Comparison of ENCODE assay signal across 31 cellular contexts in the genomic region with DNA sequence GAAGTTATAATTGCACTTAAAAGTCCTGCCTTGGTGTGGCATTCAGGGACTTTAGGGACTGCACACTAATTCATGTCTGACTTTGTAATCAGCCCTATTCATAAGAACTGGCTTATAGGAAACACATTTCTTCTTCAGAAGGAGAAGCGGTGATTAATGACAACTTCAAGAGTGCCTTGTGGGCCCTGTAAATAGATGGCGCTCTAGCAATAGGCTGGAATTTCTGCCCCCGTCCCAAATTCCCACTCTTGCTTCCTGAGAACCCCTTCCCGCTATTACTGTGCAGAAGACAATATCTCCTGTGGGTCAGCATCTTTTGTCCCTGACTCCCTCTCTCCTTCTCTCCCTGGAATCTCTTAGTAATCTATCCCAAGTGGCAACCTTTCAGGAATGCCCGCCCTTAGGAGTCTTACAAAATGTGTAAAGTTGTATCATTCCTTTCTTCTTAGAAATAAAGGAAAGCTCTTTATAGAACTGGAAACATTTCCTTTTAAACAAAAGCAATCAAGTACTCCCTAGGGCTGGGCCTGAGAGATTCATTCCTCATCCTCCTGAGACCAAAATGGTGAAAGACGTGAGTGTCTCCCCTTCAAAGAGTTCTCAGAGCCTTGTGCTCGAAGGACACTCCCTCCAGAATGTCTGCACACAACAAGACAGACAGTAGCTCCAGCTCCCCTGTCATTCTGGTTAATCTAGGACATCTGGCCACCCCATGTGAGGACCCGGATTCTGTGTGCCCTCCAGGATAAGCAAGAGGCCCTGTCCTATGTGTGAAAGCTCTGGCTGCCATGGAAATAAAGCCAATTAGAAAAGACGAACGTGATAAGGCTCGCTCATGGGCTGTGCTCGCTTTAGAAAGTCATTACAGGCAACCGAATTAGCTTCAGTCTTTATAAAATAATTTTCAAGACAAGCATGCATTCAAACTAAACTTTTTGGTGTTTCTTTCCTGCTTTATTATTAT.
DNase-seq lines count a peak whose midpoint lies in the region; ATAC-seq, FAIRE-seq and TF ChIP-seq lines count a peak whose summit lies in the region.
"Had no signal": no experiment of that assay in that cellular context is flagged by ENCODE, and none has a peak within 500 bp of the region (broad histone marks: within the 10 kb centered on the region; RNA-seq: fewer than 3 reads in every experiment).

No MANE protein-coding gene starts in this region.

- DNase-seq in HCT116 (ENCODE audit: low read depth, low spot score) (no peak), SK-MEL-5 (ENCODE audit: low read depth, low spot score) (peak; percentile 37), fibroblast of peridontal ligament (ENCODE audit: extremely low read depth) (peak; percentile 66), retina (peak; percentile 17), nucleus accumbens (lab: John Stamatoyannopoulos, UW) (no peak), HepG2 (ENCODE audit: low spot score) (no peak), NOMO-1 treated with dmso at 0.1 percent for 144 hours (lab: John Stamatoyannopoulos, UW; ENCODE audit: unreplicated experiment) (no peak)
- DNase-seq: activated CD8-positive, alpha-beta memory T cell treated with anti-CD3 and anti-CD28 coated beads, Interleukin-2, amount 50 U/mL, for 48 hours; activated CD8-positive, alpha-beta T cell treated with anti-CD3 and anti-CD28 coated beads for 36 hours; activated naive CD4-positive, alpha-beta T cell treated with Interleukin-2 at 50 U/mL for 16 hours; central memory CD4-positive, alpha-beta T cell; DMS79; GF-D8; Kasumi-1; kidney glomerular epithelial cell; lower lobe of right lung; mucosa of descending colon; NCI-H1694; NCI-H510A; PC-3; stimulated activated naive CD4-positive, alpha-beta T cell; upper lobe of right lung had no signal

- no peaks in the 10 kb centered on the region for H3K27me3 ChIP-seq in HCT116 (ENCODE audit: insufficient read depth, low read length)
- H3K27me3 ChIP-seq in HepG2 (ENCODE audit: control insufficient read depth in 1 of 2, insufficient read depth in 2 of 2, low read length in 2 of 2) = no peaks in the 10 kb centered on the region
- H3K27me3 ChIP-seq: suprapubic skin, upper lobe of right lung had no signal

- WGBS in HepG2 (ENCODE audit: low lambda C conversion rate) = 14% methylated on average over 12 of the region's 13 CpGs

- no peaks in the 10 kb centered on the region for H3K9me2 ChIP-seq in HCT116 (ENCODE audit: insufficient read depth)

- no peak for TF ChIP-seq EP300 in HepG2 (IDR thresholded peaks at IDR 0.05; ENCODE audit: low read depth in 2 of 2, low read length in 2 of 2)
- TF ChIP-seq EP300 in HepG2 (CRISPR knock-in tag; IDR thresholded peaks at IDR 0.05; ENCODE audit: borderline replicate concordance) = no peak

- H3K4me2 ChIP-seq in HCT116 (ENCODE audit: low read length) (no peak overlapping the region), HepG2 (ENCODE audit: low read depth, low read length) (no peak overlapping the region)

- no peak overlapping the region for H2AFZ ChIP-seq in HCT116 (ENCODE audit: low read depth, low read length, poor library complexity, severe bottlenecking)
- no peak overlapping the region for H2AFZ ChIP-seq in HepG2 (ENCODE audit: low read length)
- H2AFZ ChIP-seq: parathyroid adenoma had no signal

- in situ Hi-C loops in SK-MEL-5 (cut with HindIII; ENCODE audit: low pct_unique_long_range_greater_than_20kb, low sequenced_read_pairs) = no loop called here
- in situ Hi-C loops in HepG2 (cut with HindIII; ENCODE audit: extremely low pct_ligation_motif_present, low pct_unique_long_range_greater_than_20kb) = no loop called here

- no peak for FAIRE-seq in HepG2 (lab: Jason Lieb, UNC)
- FAIRE-seq: frontal cortex had no signal

- peak; percentile 16; the same call in 1 of the 2 replicates for TF ChIP-seq RAD21 in HCT116 (IDR thresholded peaks at IDR 0.05; ENCODE audit: low read depth)
- TF ChIP-seq RAD21 in HepG2 (CRISPR knock-in tag; IDR thresholded peaks at IDR 0.05) = no peak

- H3K9ac ChIP-seq in HCT116 (ENCODE audit: low read length) (no peak overlapping the region), HepG2 (ENCODE audit: insufficient read depth, low read depth, low read length) (no peak overlapping the region)
- H3K9ac ChIP-seq: parathyroid adenoma had no signal

- POLR2A ChIA-PET in HCT116 (lab: Charles Lee) (no interaction called here), HepG2 (lab: Yijun Ruan, JAX) (no interaction called here)

- no peaks in the 10 kb centered on the region for H3K79me2 ChIP-seq in HCT116 (ENCODE audit: insufficient read depth, low read length)
- no peaks in the 10 kb centered on the region for H3K79me2 ChIP-seq in HepG2 (ENCODE audit: insufficient read depth, low read length)
- H3K79me2 ChIP-seq: parathyroid adenoma had no signal

- TF ChIP-seq POLR2A in HCT116 (IDR thresholded peaks at IDR 0.05; ENCODE audit: borderline replicate concordance, extremely low read depth, insufficient read depth, insufficient read length) (no peak), HepG2 (IDR thresholded peaks at IDR 0.05; ENCODE audit: insufficient read depth in 1 of 2, low read depth in 2 of 2, low read length in 2 of 2) (no peak)

- TF ChIP-seq CTCF in HCT116 (IDR thresholded peaks at IDR 0.05 in 2 of 3, conservative IDR thresholded peaks at IDR 0.05 in 1 of 3; ENCODE audit: borderline replicate concordance in 1 of 3, insufficient read depth in 1 of 3, low read depth in 2 of 3, low read length in 2 of 3) (no peak), HepG2 (CRISPR knock-in tag; IDR thresholded peaks at IDR 0.05) (no peak)

- intact Hi-C loops in HCT116 (cut with micrococcal nuclease) (no loop called here), HepG2 (cut with micrococcal nuclease; ENCODE audit: unreplicated experiment) (no loop called here)

- H3K36me3 ChIP-seq in HCT116 (ENCODE audit: control insufficient read depth in 1 of 2, insufficient read depth in 2 of 2, low read length in 2 of 2) = no peaks in the 10 kb centered on the region
- H3K36me3 ChIP-seq in HepG2 (replicated peaks in 1 of 2; ENCODE audit: control insufficient read depth in 1 of 2, insufficient read depth in 2 of 2, low read length in 2 of 2) = no peaks in the 10 kb centered on the region
- H3K36me3 ChIP-seq: lower lobe of right lung, suprapubic skin, upper lobe of right lung had no signal

- RAD21 ChIA-PET in HCT116 (lab: Charles Lee; ENCODE audit: low non-redundant PET in 1 of 2, low total read pairs in 2 of 2, uncharacterized antibody in 2 of 2, unreplicated experiment in 2 of 2) = no interaction called here

- ATAC-seq in HCT116 (no peak), GM19455 (IDR thresholded peaks at IDR 0.05; ENCODE audit: unreplicated experiment) (no peak), HepG2 (no peak)
- ATAC-seq: activated CD8-positive, alpha-beta T cell treated with anti-CD3 and anti-CD28 coated beads for 36 hours; esophagus mucosa; lower lobe of right lung; mucosa of descending colon; natural killer cell treated with Interleukin-12 subunit alpha and Interleukin-12 subunit beta and Interleukin-15 and Interleukin-18, amount 100 ng/mL, for 72 hours; PC-3; Right ventricle myocardium inferior; upper lobe of right lung had no signal

- no TSS peak for BruUV-seq in HCT116 (replicated peaks; lab: Mats Ljungman, UMichigan)
- BruUV-seq in HepG2 (replicated peaks; lab: Mats Ljungman, UMichigan) = no TSS peak

- H3K4me1 ChIP-seq in HCT116 (ENCODE audit: control insufficient read depth in 1 of 2, insufficient read depth in 2 of 2, low read length in 2 of 2) (peaks cover 3 to 4% of the 10 kb centered on the region in 2 experiments; a peak in 1 of 4 replicates), HepG2 (ENCODE audit: insufficient read depth, low read length) (no peaks in the 10 kb centered on the region)
- H3K4me1 ChIP-seq: lower lobe of right lung, parathyroid adenoma, suprapubic skin, upper lobe of right lung had no signal

- CTCF ChIA-PET in HCT116 (lab: Charles Lee) = no interaction called here
- CTCF ChIA-PET in HepG2 (lab: Yijun Ruan, JAX; ENCODE audit: low intra/inter-chr PET ratio, low total read pairs) = no interaction called here

- no peaks in the 10 kb centered on the region for H4K20me1 ChIP-seq in HCT116 (ENCODE audit: insufficient read depth)
- no peaks in the 10 kb centered on the region for H4K20me1 ChIP-seq in HepG2 (ENCODE audit: insufficient read depth, low read length)

- H3K27ac ChIP-seq in HCT116 (ENCODE audit: low read depth, low read length) (no peak overlapping the region), HepG2 (ENCODE audit: extremely low read length, insufficient read depth, low read length) (no peak overlapping the region)
- H3K27ac ChIP-seq: C4-2B, lower lobe of right lung, parathyroid adenoma, skin epidermis, suprapubic skin, upper lobe of right lung had no signal

- no peak overlapping the region for H3K4me3 ChIP-seq in HCT116 (replicated peaks in 1 of 2; ENCODE audit: low read depth in 1 of 2, low read length in 2 of 2)
- H3K4me3 ChIP-seq in HepG2 (replicated peaks in 1 of 3; ENCODE audit: insufficient read depth in 1 of 3, low read depth in 2 of 3, low read length in 3 of 3) = no peak overlapping the region
- H3K4me3 ChIP-seq: lower lobe of right lung, mucosa of descending colon, skin epidermis, suprapubic skin, upper lobe of right lung had no signal

- H3K9me3 ChIP-seq in HCT116 (ENCODE audit: control insufficient read depth in 1 of 2, insufficient read depth in 1 of 2, low read depth in 1 of 2, low read length in 2 of 2) (peaks cover 0 to 10% of the 10 kb centered on the region in 2 experiments; a peak in 2 of 4 replicates), HepG2 (ENCODE audit: low read length) (peaks cover 37% of the 10 kb centered on the region)
- H3K9me3 ChIP-seq: lower lobe of right lung, mucosa of descending colon, suprapubic skin, upper lobe of right lung had no signal

TF ChIP-seq in HCT116, 20 proteins besides CTCF, POLR2A, EP300 and RAD21 (continues in another document):
- no peak for TF ChIP-seq TCF7L2 (IDR thresholded peaks at IDR 0.05; ENCODE audit: borderline replicate concordance, extremely low read depth, insufficient read depth, insufficient read length)
- TF ChIP-seq CBX3 (IDR thresholded peaks at IDR 0.05; ENCODE audit: low read depth) = no peak

TF ChIP-seq in HepG2, 621 proteins besides CTCF, POLR2A, EP300 and RAD21 (continues in another document):
- TF ChIP-seq TEAD3 (CRISPR knock-in tag; optimal IDR thresholded peaks at IDR 0.05; ENCODE audit: borderline replicate concordance) = no peak

Comparison
In these comparisons a context has a peak if more than half of its experiments do, and no peak if none do; other contexts are left out.
1. DNase-seq: peak in SK-MEL-5 (single experiment), fibroblast of peridontal ligament (single experiment) and retina (single experiment); none in HCT116 (single experiment), nucleus accumbens (0 of 56), HepG2 (single experiment) and NOMO-1 treated with dmso at 0.1 percent for 144 hours (single experiment).